28 cellular contexts compared by ENCODE assay signal in genomic region chr7:140778568-140778967, GRCh38.
"Had no signal": no experiment of that assay in that cellular context is flagged by ENCODE, and none has a peak within 500 bp of the region (broad histone marks: within the 10 kb centered on the region; RNA-seq: fewer than 3 reads in every experiment).

No MANE protein-coding gene starts in this region.

- DNase-seq: natural killer cell; nucleus accumbens; pancreas; retina; right cardiac atrium; right lobe of liver; sigmoid colon; small intestine; stimulated activated CD4-positive, alpha-beta T cell treated with anti-CD3 and anti-CD28 coated beads, Interleukin-15, amount 100 ng/mL, for 24 hours; stimulated activated CD4-positive, alpha-beta T cell treated with anti-CD3 and anti-CD28 coated beads, Interleukin-2, amount 100 ng/mL, for 24 hours; stimulated activated CD4-positive, alpha-beta T cell treated with anti-CD3 and anti-CD28 coated beads, Interleukin-2, amount 100 ng/mL, for 48 hours; stimulated activated CD4-positive, alpha-beta T cell treated with anti-CD3 and anti-CD28 coated beads, Interleukin-4, amount 100 ng/mL, for 24 hours; stimulated activated naive CD4-positive, alpha-beta T cell; stimulated activated naive CD8-positive, alpha-beta T cell treated with anti-CD3 and anti-CD28 coated beads, Interleukin-15, amount 100 ng/mL, for 72 hours; stimulated activated naive CD8-positive, alpha-beta T cell treated with anti-CD3 and anti-CD28 coated beads, Interleukin-15, Interleukin-2, amounts not matched to agents 100 U/mL and 50 U/mL, for 24 hours; substantia nigra; testis; tibial artery; transverse colon; upper lobe of right lung; uterus had no signal

- H3K36me3 Mint-ChIP-seq: natural killer cell had no signal

- H3K27ac Mint-ChIP-seq: natural killer cell; nephron; stimulated activated memory B cell treated with anti-CD40 and anti-IgM and Interleukin-4, amounts not matched to agents 10 μg/mL and 1 μg/mL and 100 μg/mL, for 72 hours; type B pancreatic cell had no signal

- H3K4me3 Mint-ChIP-seq: naive thymus-derived CD4-positive, alpha-beta T cell; natural killer cell; nephron; stimulated activated memory B cell treated with anti-CD40 and anti-IgM and Interleukin-4, amounts not matched to agents 10 μg/mL and 1 μg/mL and 100 μg/mL, for 72 hours; stimulated activated naive CD8-positive, alpha-beta T cell treated with anti-CD3 and anti-CD28 coated beads, Interleukin-15, amount 100 ng/mL, for 72 hours; type B pancreatic cell had no signal

- H3K4me1 ChIP-seq: pancreas, prostate gland, right lobe of liver, sigmoid colon, suprapubic skin, testis, tibial artery, transverse colon, upper lobe of right lung, uterus had no signal

- H3K36me3 ChIP-seq: prostate gland, uterus had no signal

- ATAC-seq: pancreas; right cardiac atrium; right lobe of liver; stimulated activated memory B cell treated with anti-CD40 and anti-IgM and Interleukin-4, amounts not matched to agents 10 μg/mL and 1 μg/mL and 100 μg/mL, for 72 hours; stimulated activated naive CD8-positive, alpha-beta T cell treated with anti-CD3 and anti-CD28 coated beads, Interleukin-15, amount 100 ng/mL, for 72 hours; stimulated activated naive CD8-positive, alpha-beta T cell treated with anti-CD3 and anti-CD28 coated beads, Interleukin-15, Interleukin-2, amounts not matched to agents 100 U/mL and 50 U/mL, for 24 hours; upper lobe of right lung had no signal

- H3K9me3 Mint-ChIP-seq: naive thymus-derived CD4-positive, alpha-beta T cell; natural killer cell; nephron; stimulated activated memory B cell treated with anti-CD40 and anti-IgM and Interleukin-4, amounts not matched to agents 10 μg/mL and 1 μg/mL and 100 μg/mL, for 72 hours; stimulated activated naive CD8-positive, alpha-beta T cell treated with anti-CD3 and anti-CD28 coated beads, Interleukin-15, amount 100 ng/mL, for 72 hours; type B pancreatic cell had no signal

- H3K27me3 Mint-ChIP-seq: naive thymus-derived CD4-positive, alpha-beta T cell; stimulated activated memory B cell treated with anti-CD40 and anti-IgM and Interleukin-4, amounts not matched to agents 10 μg/mL and 1 μg/mL and 100 μg/mL, for 72 hours; stimulated activated naive CD8-positive, alpha-beta T cell treated with anti-CD3 and anti-CD28 coated beads, Interleukin-15, amount 100 ng/mL, for 72 hours; type B pancreatic cell had no signal

- H3K4me3 ChIP-seq: pancreas, prostate gland, right lobe of liver, sigmoid colon, suprapubic skin, testis, tibial artery, transverse colon, upper lobe of right lung, uterus had no signal

- H3K27me3 ChIP-seq: neutrophil, pancreas, right lobe of liver, sigmoid colon, suprapubic skin, testis, tibial artery, transverse colon, upper lobe of right lung, uterus had no signal

- H3K27ac ChIP-seq: neutrophil, pancreas, prostate gland, right lobe of liver, sigmoid colon, suprapubic skin, testis, tibial artery, transverse colon, upper lobe of right lung, uterus had no signal

- H3K9me3 ChIP-seq: neutrophil, pancreas, prostate gland, right lobe of liver, sigmoid colon, suprapubic skin, testis, tibial artery, transverse colon, upper lobe of right lung, uterus had no signal

- H3K4me1 Mint-ChIP-seq: nephron; stimulated activated memory B cell treated with anti-CD40 and anti-IgM and Interleukin-4, amounts not matched to agents 10 μg/mL and 1 μg/mL and 100 μg/mL, for 72 hours; stimulated activated naive CD8-positive, alpha-beta T cell treated with anti-CD3 and anti-CD28 coated beads, Interleukin-15, amount 100 ng/mL, for 72 hours had no signal

- FAIRE-seq: pancreas, small intestine had no signal
